Comparison of ENCODE assay signal across 8 cellular contexts in genomic region chr5:9598329-9598728, GRCh38. TPM values are rescaled to one million over a fixed set of nuclear protein-coding genes. Genes with fewer than 3 reads are reported as not detected.
"Had no signal": no experiment of that assay in that cellular context is flagged by ENCODE, and none has a peak within 500 bp of the region (broad histone marks: within the 10 kb centered on the region; RNA-seq: fewer than 3 reads in every experiment).

No MANE protein-coding gene starts in this region.

RNA-seq across cellular contexts. Expression of gene TAS2R1, which starts 31.8 kb away (rescaled TPM):
- total RNA-seq: LHCN-M2, MCF 10A, NCI-H460, PC-3, Peyer's patch, Right ventricle myocardium inferior, SJCRH30, SK-MEL-5 had no signal

RNA-seq across cellular contexts. Expression of gene SEMA5A, which starts 52.5 kb away (rescaled TPM):
- total RNA-seq: SJCRH30 had no signal
